In the genomic region with DNA sequence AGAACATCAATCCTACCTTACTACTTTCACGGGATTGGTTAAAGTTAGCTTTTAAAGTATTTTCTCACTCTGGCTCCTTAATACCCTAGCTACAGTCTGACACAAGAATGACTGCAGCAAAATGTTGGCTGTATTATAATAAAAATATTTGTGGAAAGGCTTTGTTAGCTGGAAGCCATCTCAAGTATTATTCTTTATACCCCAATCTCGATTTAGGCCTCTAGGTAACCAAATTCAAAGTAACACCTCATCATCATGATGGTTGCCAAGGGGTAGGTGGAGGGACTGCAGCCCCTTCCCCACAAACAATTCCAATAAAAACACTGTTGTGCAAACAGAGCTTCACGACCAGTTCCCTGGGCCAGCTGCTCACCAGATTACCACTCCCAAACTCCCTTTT, we compare ENCODE assay signal across 8 cellular contexts. TPM values are rescaled to one million over a fixed set of nuclear protein-coding genes. Genes with fewer than 3 reads are reported as not detected.
A peak's percentile ranks its signal among the peaks of the same experiment; 100 is the strongest.
DNase-seq lines count a peak whose midpoint lies in the region; ATAC-seq and TF ChIP-seq lines count a peak whose summit lies in the region.

No MANE protein-coding gene starts in this region.

- intact Hi-C loops in natural killer cell (cut with micrococcal nuclease): loop anchor here (1.0 to 10.0 kb wide), 5 partner anchors 15 to 805 kb away; a partner anchor contains a TSS

- no peaks in the 10 kb centered on the region for H3K36me3 Mint-ChIP-seq in IgD-negative memory B cell
- H3K36me3 Mint-ChIP-seq in natural killer cell: no peaks in the 10 kb centered on the region

- no peak for DNase-seq in AG10803 (ENCODE audit: low read depth)
- DNase-seq in choroid plexus epithelial cell (ENCODE audit: low read depth): no peak
- no peak for DNase-seq in natural killer cell
- no peak for DNase-seq in stimulated activated CD4-positive, alpha-beta T cell treated with anti-CD3 and anti-CD28 coated beads, Interleukin-15, amount 100 ng/mL, for 24 hours
- no peak for DNase-seq in hippocampal formation (lab: John Stamatoyannopoulos, UW)
- DNase-seq in LoVo (ENCODE audit: low spot score): no peak
- no peak for DNase-seq in inferior parietal cortex (ENCODE audit: extremely low spot score)

- H3K4me3 Mint-ChIP-seq in IgD-negative memory B cell (peak overlapping the region; percentile 93 to 98 (median 96)), natural killer cell (peak overlapping the region; percentile 95)

- peak overlapping the region; percentile 92 to 98 (median 93) for H3K27ac Mint-ChIP-seq in IgD-negative memory B cell
- H3K27ac Mint-ChIP-seq in natural killer cell: peak overlapping the region; percentile 90 to 96

- H3K4me3 ChIP-seq in AG10803 (ENCODE audit: low read length) (peak overlapping the region; percentile 65), choroid plexus epithelial cell (ENCODE audit: low read depth, low read length) (peak overlapping the region; percentile 62)

- H3K9me3 Mint-ChIP-seq in IgD-negative memory B cell (no peaks in the 10 kb centered on the region), natural killer cell (no peaks in the 10 kb centered on the region)

- no peak for TF ChIP-seq CTCF in AG10803 (conservative IDR thresholded peaks at IDR 0.05; ENCODE audit: low read length)
- TF ChIP-seq CTCF in choroid plexus epithelial cell (conservative IDR thresholded peaks at IDR 0.05; ENCODE audit: low read depth, low read length): no peak
- no peak for TF ChIP-seq CTCF in natural killer cell (IDR thresholded peaks at IDR 0.05)

- ATAC-seq in natural killer cell: no peak

- H3K4me1 Mint-ChIP-seq in IgD-negative memory B cell: peaks cover 15 to 20% (median 16%) of the 10 kb centered on the region in 3 donors
- H3K4me1 Mint-ChIP-seq in natural killer cell: peaks cover 16 to 19% of the 10 kb centered on the region in 2 donors

- H3K27me3 Mint-ChIP-seq in IgD-negative memory B cell (no peaks in the 10 kb centered on the region), natural killer cell (ENCODE audit: low read depth in 2 of 2) (no peaks in the 10 kb centered on the region)

RNA-seq across cellular contexts. Expression of a gene that starts 0.8 kb away (rescaled TPM):
- polyA plus RNA-seq in IgD-negative memory B cell: 47.1 TPM
- 10 to 100 TPM; 36.7 to 49.7 (median 45.4) TPM for total RNA-seq in natural killer cell

RNA-seq across cellular contexts. Expression of a gene that starts 15.4 kb away (rescaled TPM):
- 13.0 TPM for polyA plus RNA-seq in IgD-negative memory B cell
- total RNA-seq in natural killer cell: 10 to 100 TPM; 25.2 to 28.4 (median 27.2) TPM
